Comparison of ENCODE assay signal across 1 cellular context in genomic region chr2:88187927-88188326, GRCh38.
TF ChIP-seq lines count a peak whose summit lies in the region.

No MANE protein-coding gene starts in this region.

TF ChIP-seq in H1, 55 proteins besides CTCF, POLR2A, EP300 and RAD21 (continued from another document):
- TF ChIP-seq JUN (IDR thresholded peaks at IDR 0.05; ENCODE audit: low read depth, low read length), result no peak
